ENCODE assay signal across 16 cellular contexts in the genomic region with DNA sequence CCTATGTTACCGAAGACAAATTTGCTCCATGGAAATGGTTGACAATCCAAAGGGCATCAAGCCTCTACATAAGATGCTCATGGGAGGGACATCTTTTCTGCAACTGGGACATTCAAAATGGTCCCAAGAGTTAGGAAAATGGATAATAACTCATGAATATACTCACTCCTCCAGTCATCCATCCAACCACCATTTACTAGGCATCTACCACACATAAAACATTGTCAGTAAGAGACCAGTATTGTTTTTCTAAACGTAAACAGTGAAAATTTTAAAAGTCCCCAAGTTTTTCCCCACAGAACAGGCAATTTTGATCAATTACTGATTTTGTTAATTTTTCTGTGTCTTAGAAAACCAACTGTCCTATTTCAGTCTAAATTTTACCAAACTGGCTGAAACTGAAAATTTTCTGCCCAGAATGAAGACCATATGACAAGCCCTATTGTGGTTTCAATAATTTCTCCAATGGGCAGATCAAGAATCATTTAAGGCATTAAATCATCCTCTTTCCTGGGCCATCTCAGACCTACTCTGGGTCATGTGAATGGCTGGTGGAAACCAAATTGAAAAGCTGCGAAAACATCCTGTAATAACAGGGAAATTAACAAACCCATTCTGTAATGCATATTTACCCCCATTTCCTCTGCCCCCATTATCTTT. TPM values are rescaled to one million over a fixed set of nuclear protein-coding genes. Genes with fewer than 3 reads are reported as not detected.
DNase-seq lines count a peak whose midpoint lies in the region; ATAC-seq and TF ChIP-seq lines count a peak whose summit lies in the region.
"Had no signal": no experiment of that assay in that cellular context is flagged by ENCODE, and none has a peak within 500 bp of the region (broad histone marks: within the 10 kb centered on the region; RNA-seq: fewer than 3 reads in every experiment).

No MANE protein-coding gene starts in this region.

- peak overlapping the region; percentile 87 for H3K4me2 ChIP-seq in Karpas-422 (ENCODE audit: low read depth, low read length, poor library complexity, severe bottlenecking)

- H3K4me3 Mint-ChIP-seq in activated T-helper 2 cell treated with anti-CD3 and anti-CD28 coated beads, Interferon-gamma antibody, Interleukin-2, Interleukin-4, amounts not matched to agents 10 μg/mL and 5 μg/mL and 100 μg/mL, durations not matched to agents 14 hours and 24 hours and 36 hours (ENCODE audit: low read depth) = no peak overlapping the region
- peak overlapping the region; percentile 60 for H3K4me3 Mint-ChIP-seq in stimulated activated memory B cell treated with anti-CD40 and anti-IgM and Interleukin-4, amounts not matched to agents 10 μg/mL and 1 μg/mL and 100 μg/mL, for 72 hours
- H3K4me3 Mint-ChIP-seq: endodermal cell had no signal

- peaks cover 10% of the 10 kb centered on the region; the same call in 1 of the 2 replicates for H4K20me1 ChIP-seq in Karpas-422 (ENCODE audit: insufficient read depth, low read depth, low read length)

- peaks cover 82% of the 10 kb centered on the region for H3K4me1 ChIP-seq in Karpas-422 (ENCODE audit: low read length)
- H3K4me1 ChIP-seq: Caco-2 had no signal

- no peaks in the 10 kb centered on the region for H3K9me3 ChIP-seq in Karpas-422 (ENCODE audit: low read length)
- H3K9me3 ChIP-seq: body of pancreas, Caco-2, tibial nerve had no signal

- H3K27ac Mint-ChIP-seq in activated T-helper 2 cell treated with anti-CD3 and anti-CD28 coated beads, Interferon-gamma antibody, Interleukin-2, Interleukin-4, amounts not matched to agents 10 μg/mL and 5 μg/mL and 100 μg/mL, durations not matched to agents 14 hours and 24 hours and 36 hours = peak overlapping the region; percentile 73
- peak overlapping the region; percentile 86 for H3K27ac Mint-ChIP-seq in stimulated activated memory B cell treated with anti-CD40 and anti-IgM and Interleukin-4, amounts not matched to agents 10 μg/mL and 1 μg/mL and 100 μg/mL, for 72 hours
- H3K27ac Mint-ChIP-seq: endodermal cell had no signal

- peak overlapping the region; percentile 43; the same call in 1 of the 2 replicates for H3K4me3 ChIP-seq in GM06990 (replicated peaks; ENCODE audit: low read depth, low read length)
- peak overlapping the region; percentile 35 for H3K4me3 ChIP-seq in Karpas-422 (ENCODE audit: low read length)
- H3K4me3 ChIP-seq: body of pancreas, tibial nerve had no signal

- TF ChIP-seq CTCF in GM06990 (IDR thresholded peaks at IDR 0.05; ENCODE audit: insufficient read depth, low read length, poor library complexity, severe bottlenecking) = no peak

- peak overlapping the region; percentile 100 for H3K27ac ChIP-seq in Karpas-422 (ENCODE audit: low read length)
- H3K27ac ChIP-seq: body of pancreas, tibial nerve had no signal

- H3K36me3 Mint-ChIP-seq in activated T-helper 2 cell treated with anti-CD3 and anti-CD28 coated beads, Interferon-gamma antibody, Interleukin-2, Interleukin-4, amounts not matched to agents 10 μg/mL and 5 μg/mL and 100 μg/mL, durations not matched to agents 14 hours and 24 hours and 36 hours (ENCODE audit: low read depth) = peaks cover 13% of the 10 kb centered on the region
- peaks cover 12% of the 10 kb centered on the region for H3K36me3 Mint-ChIP-seq in stimulated activated memory B cell treated with anti-CD40 and anti-IgM and Interleukin-4, amounts not matched to agents 10 μg/mL and 1 μg/mL and 100 μg/mL, for 72 hours
- H3K36me3 Mint-ChIP-seq: activated naive CD4-positive, alpha-beta T cell treated with anti-CD3 and anti-CD28 coated beads, Interleukin-2, amount 50 U/mL, for 24 hours had no signal

- DNase-seq in GM06990 (ENCODE audit: extremely low read depth, insufficient read length) = no peak
- DNase-seq in Karpas-422 = no peak
- no peak for DNase-seq in activated T-helper 2 cell treated with anti-CD3 and anti-CD28 coated beads, Interferon-gamma antibody, Interleukin-2, Interleukin-4, amounts not matched to agents 10 μg/mL and 5 μg/mL and 100 μg/mL, durations not matched to agents 14 hours and 24 hours and 36 hours (ENCODE audit: low spot score)
- DNase-seq in NCI-H1694 (lab: John Stamatoyannopoulos, UW) = no peak
- DNase-seq in GM19240 (ENCODE audit: insufficient read length, low spot score) = no peak
- no peak for DNase-seq in stimulated activated CD4-positive, alpha-beta T cell treated with anti-CD3 and anti-CD28 coated beads, Interleukin-2, amount 100 ng/mL, for 24 hours
- DNase-seq: body of pancreas, Caco-2, endodermal cell, left cardiac atrium, NCI-H1417, NCI-H524, posterior cingulate gyrus had no signal

- peak overlapping the region; percentile 53 for H3K9ac ChIP-seq in Karpas-422 (ENCODE audit: low read length)

- no peaks in the 10 kb centered on the region for H3K27me3 ChIP-seq in GM06990 (replicated peaks; ENCODE audit: control insufficient read depth, insufficient read depth, low read length)
- no peaks in the 10 kb centered on the region for H3K27me3 ChIP-seq in Karpas-422 (ENCODE audit: low read length)
- H3K27me3 ChIP-seq: body of pancreas, tibial nerve had no signal

- H3K36me3 ChIP-seq in GM06990 (ENCODE audit: control insufficient read depth, insufficient read depth, low read length) = no peaks in the 10 kb centered on the region; the same call in 1 of the 2 replicates
- peaks cover 14% of the 10 kb centered on the region for H3K36me3 ChIP-seq in Karpas-422 (ENCODE audit: insufficient read depth, low read length)
- H3K36me3 ChIP-seq: tibial nerve had no signal

- no peaks in the 10 kb centered on the region for H3K27me3 Mint-ChIP-seq in activated T-helper 2 cell treated with anti-CD3 and anti-CD28 coated beads, Interferon-gamma antibody, Interleukin-2, Interleukin-4, amounts not matched to agents 10 μg/mL and 5 μg/mL and 100 μg/mL, durations not matched to agents 14 hours and 24 hours and 36 hours (ENCODE audit: low read depth)
- no peaks in the 10 kb centered on the region for H3K27me3 Mint-ChIP-seq in stimulated activated memory B cell treated with anti-CD40 and anti-IgM and Interleukin-4, amounts not matched to agents 10 μg/mL and 1 μg/mL and 100 μg/mL, for 72 hours
- H3K27me3 Mint-ChIP-seq: activated naive CD4-positive, alpha-beta T cell treated with anti-CD3 and anti-CD28 coated beads, Interleukin-2, amount 50 U/mL, for 24 hours had no signal

- no peak for ATAC-seq in stimulated activated memory B cell treated with anti-CD40 and anti-IgM and Interleukin-4, amounts not matched to agents 10 μg/mL and 1 μg/mL and 100 μg/mL, for 72 hours
- ATAC-seq: body of pancreas, left cardiac atrium had no signal

- no peak overlapping the region for H2AFZ ChIP-seq in Karpas-422 (ENCODE audit: low read length)

- no peaks in the 10 kb centered on the region for H3K9me3 Mint-ChIP-seq in activated T-helper 2 cell treated with anti-CD3 and anti-CD28 coated beads, Interferon-gamma antibody, Interleukin-2, Interleukin-4, amounts not matched to agents 10 μg/mL and 5 μg/mL and 100 μg/mL, durations not matched to agents 14 hours and 24 hours and 36 hours
- no peaks in the 10 kb centered on the region for H3K9me3 Mint-ChIP-seq in stimulated activated memory B cell treated with anti-CD40 and anti-IgM and Interleukin-4, amounts not matched to agents 10 μg/mL and 1 μg/mL and 100 μg/mL, for 72 hours
- H3K9me3 Mint-ChIP-seq: activated naive CD4-positive, alpha-beta T cell treated with anti-CD3 and anti-CD28 coated beads, Interleukin-2, amount 50 U/mL, for 24 hours; endodermal cell had no signal

- H3K79me2 ChIP-seq in Karpas-422 (ENCODE audit: low read length) = peaks cover 95% of the 10 kb centered on the region

- H3K9me2 ChIP-seq in Karpas-422 (replicated peaks; ENCODE audit: insufficient read depth, low read length) = no peaks in the 10 kb centered on the region

- H3K4me1 Mint-ChIP-seq in activated T-helper 2 cell treated with anti-CD3 and anti-CD28 coated beads, Interferon-gamma antibody, Interleukin-2, Interleukin-4, amounts not matched to agents 10 μg/mL and 5 μg/mL and 100 μg/mL, durations not matched to agents 14 hours and 24 hours and 36 hours (ENCODE audit: low read depth) = peaks cover 43% of the 10 kb centered on the region
- peaks cover 72% of the 10 kb centered on the region for H3K4me1 Mint-ChIP-seq in stimulated activated memory B cell treated with anti-CD40 and anti-IgM and Interleukin-4, amounts not matched to agents 10 μg/mL and 1 μg/mL and 100 μg/mL, for 72 hours

- intact Hi-C loops in activated T-helper 2 cell treated with anti-CD3 and anti-CD28 coated beads, Interferon-gamma antibody, Interleukin-2, Interleukin-4, amounts not matched to agents 10 μg/mL and 5 μg/mL and 100 μg/mL, durations not matched to agents 14 hours and 24 hours and 36 hours (cut with micrococcal nuclease) = loop anchor here (1.0 to 2.0 kb wide), 2 partner anchors 44 to 53 kb away; no protein-coding TSS in a partner anchor

RNA-seq across cellular contexts. Expression of a gene that starts 24.2 kb away (rescaled TPM):
- total RNA-seq in Karpas-422 (2014; rRNA removed; shearing (Covaris generic); ENCODE audit: low replicate concordance) = 131 and 162 TPM in 2 replicates
- total RNA-seq in activated T-helper 2 cell treated with anti-CD3 and anti-CD28 coated beads, Interferon-gamma antibody, Interleukin-2, Interleukin-4, amounts not matched to agents 10 μg/mL and 5 μg/mL and 100 μg/mL, durations not matched to agents 14 hours and 24 hours and 36 hours = 12.4 and 14.0 TPM in 2 replicates
